ENCODE assay signal across 25 cellular contexts in genomic region chr18:68342039-68342659, GRCh38.
"Had no signal": no experiment of that assay in that cellular context is flagged by ENCODE, and none has a peak within 500 bp of the region (broad histone marks: within the 10 kb centered on the region; RNA-seq: fewer than 3 reads in every experiment).

No MANE protein-coding gene starts in this region.

- H3K4me1 Mint-ChIP-seq: stimulated activated naive B cell treated with anti-CD40 and anti-IgM and Interleukin-4, amounts not matched to agents 10 μg/mL and 1 μg/mL and 100 μg/mL, for 72 hours; stimulated activated naive CD8-positive, alpha-beta T cell treated with anti-CD3 and anti-CD28 coated beads, Interleukin-15, amount 100 ng/mL, for 72 hours had no signal

- H3K9me3 ChIP-seq: gastrocnemius medialis, lower lobe of right lung, neutrophil, spleen, testis, tibial nerve, upper lobe of right lung, vagina had no signal

- H3K27me3 ChIP-seq: gastrocnemius medialis, heart right ventricle, neutrophil, spleen, testis, tibial nerve, upper lobe of right lung, vagina had no signal

- H3K27me3 Mint-ChIP-seq: natural killer cell treated with Interleukin-12 subunit alpha and Interleukin-12 subunit beta and Interleukin-15 and Interleukin-18, amount 100 ng/mL, for 72 hours; stimulated activated naive B cell treated with anti-CD40 and anti-IgM and Interleukin-4, amounts not matched to agents 10 μg/mL and 1 μg/mL and 100 μg/mL, for 72 hours; stimulated activated naive CD8-positive, alpha-beta T cell treated with anti-CD3 and anti-CD28 coated beads, Interleukin-15, amount 100 ng/mL, for 72 hours had no signal

- H3K4me3 ChIP-seq: dorsolateral prefrontal cortex, gastrocnemius medialis, heart right ventricle, left ventricle myocardium inferior, lower lobe of right lung, spleen, testis, tibial nerve, upper lobe of right lung, vagina had no signal

- ATAC-seq: gastrocnemius medialis; heart right ventricle; left cardiac atrium; lower lobe of right lung; natural killer cell treated with Interleukin-12 subunit alpha and Interleukin-12 subunit beta and Interleukin-15 and Interleukin-18, amount 100 ng/mL, for 72 hours; sciatic nerve; stimulated activated naive B cell treated with anti-CD40 and anti-IgM and Interleukin-4, amounts not matched to agents 10 μg/mL and 1 μg/mL and 100 μg/mL, for 72 hours; stimulated activated naive CD8-positive, alpha-beta T cell treated with anti-CD3 and anti-CD28 coated beads, Interleukin-15, amount 100 ng/mL, for 72 hours; upper lobe of right lung had no signal

- H3K27ac ChIP-seq: dorsolateral prefrontal cortex, gastrocnemius medialis, heart right ventricle, left ventricle myocardium inferior, lower lobe of right lung, neutrophil, spleen, testis, tibial nerve, upper lobe of right lung, vagina had no signal

- DNase-seq: cortex of kidney; dorsolateral prefrontal cortex; effector CD8-positive, alpha-beta T cell; gastrocnemius medialis; heart right ventricle; kidney; left cardiac atrium; left ventricle myocardium inferior; lower lobe of right lung; mesenchymal stem cell; midbrain; posterior cingulate gyrus; spleen; stimulated activated CD4-positive, alpha-beta T cell treated with anti-CD3 and anti-CD28 coated beads, Interleukin-15, amount 100 ng/mL, for 24 hours; stimulated activated CD4-positive, alpha-beta T cell treated with anti-CD3 and anti-CD28 coated beads, Interleukin-1b, Interleukin-23, amount 100 ng/mL, for 48 hours; stimulated activated CD4-positive, alpha-beta T cell treated with anti-CD3 and anti-CD28 coated beads, Interleukin-4, amount 100 ng/mL, for 24 hours; stimulated activated naive B cell treated with anti-CD40 and anti-IgM and Interleukin-4, amounts not matched to agents 10 μg/mL and 1 μg/mL and 100 μg/mL, for 72 hours; stimulated activated naive CD8-positive, alpha-beta T cell treated with anti-CD3 and anti-CD28 coated beads, Interleukin-15, amount 100 ng/mL, for 72 hours; testis; upper lobe of right lung had no signal

- H3K4me1 ChIP-seq: gastrocnemius medialis, heart right ventricle, left ventricle myocardium inferior, lower lobe of right lung, spleen, testis, tibial nerve, upper lobe of right lung, vagina had no signal

- H3K9me3 Mint-ChIP-seq: stimulated activated naive CD8-positive, alpha-beta T cell treated with anti-CD3 and anti-CD28 coated beads, Interleukin-15, amount 100 ng/mL, for 72 hours had no signal

- H3K27ac Mint-ChIP-seq: natural killer cell treated with Interleukin-12 subunit alpha and Interleukin-12 subunit beta and Interleukin-15 and Interleukin-18, amount 100 ng/mL, for 72 hours; stimulated activated naive B cell treated with anti-CD40 and anti-IgM and Interleukin-4, amounts not matched to agents 10 μg/mL and 1 μg/mL and 100 μg/mL, for 72 hours; stimulated activated naive CD8-positive, alpha-beta T cell treated with anti-CD3 and anti-CD28 coated beads, Interleukin-15, amount 100 ng/mL, for 72 hours had no signal

- H3K36me3 ChIP-seq: gastrocnemius medialis, heart right ventricle, left ventricle myocardium inferior, lower lobe of right lung, neutrophil, spleen, tibial nerve, upper lobe of right lung, vagina had no signal

- H3K36me3 Mint-ChIP-seq: stimulated activated naive B cell treated with anti-CD40 and anti-IgM and Interleukin-4, amounts not matched to agents 10 μg/mL and 1 μg/mL and 100 μg/mL, for 72 hours had no signal

- H3K4me3 Mint-ChIP-seq: natural killer cell treated with Interleukin-12 subunit alpha and Interleukin-12 subunit beta and Interleukin-15 and Interleukin-18, amount 100 ng/mL, for 72 hours; stimulated activated naive B cell treated with anti-CD40 and anti-IgM and Interleukin-4, amounts not matched to agents 10 μg/mL and 1 μg/mL and 100 μg/mL, for 72 hours; stimulated activated naive CD8-positive, alpha-beta T cell treated with anti-CD3 and anti-CD28 coated beads, Interleukin-15, amount 100 ng/mL, for 72 hours had no signal
